In the genomic region with DNA sequence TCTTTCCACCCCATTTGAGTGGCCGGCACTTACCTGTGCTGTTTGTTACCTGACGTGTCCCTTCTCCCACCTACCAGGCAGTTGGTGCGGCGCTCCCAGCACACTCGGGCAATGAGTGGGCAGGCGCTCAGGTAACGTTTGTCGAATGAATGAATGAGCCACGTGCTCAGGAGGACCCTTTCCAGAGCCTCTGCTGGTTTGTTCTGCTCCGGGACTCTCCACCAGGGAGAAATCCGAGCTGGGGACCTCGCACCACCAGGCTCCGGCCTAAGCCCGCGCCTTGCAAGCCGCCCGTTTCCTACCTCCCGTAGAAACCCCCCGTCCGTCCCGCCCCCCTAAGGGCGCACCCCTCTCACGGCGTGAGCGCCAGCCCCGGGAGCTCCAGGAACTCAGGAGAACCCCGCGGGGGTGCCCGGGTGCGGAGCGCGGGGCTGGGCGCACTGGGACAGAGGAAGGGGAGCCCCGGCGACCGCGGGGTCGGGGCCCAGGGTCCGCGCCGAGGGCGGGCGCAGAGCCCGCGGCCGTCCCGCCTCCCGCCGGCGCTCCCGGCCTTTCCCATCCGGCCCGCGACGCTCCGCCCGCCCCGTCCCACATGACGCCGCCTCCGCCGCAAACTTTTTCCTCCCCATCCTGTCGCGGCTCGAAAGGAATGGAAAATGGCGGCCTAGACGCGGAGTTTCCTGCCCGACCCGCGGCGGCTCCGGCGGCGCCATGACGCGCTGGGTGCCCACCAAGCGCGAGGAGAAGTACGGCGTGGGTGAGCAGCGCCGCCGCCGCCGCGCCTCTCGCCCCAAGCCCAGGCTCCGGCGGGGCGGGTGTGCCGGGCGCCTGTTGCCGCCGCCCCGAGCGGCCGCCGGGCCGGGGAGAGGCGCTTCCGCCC, we compare ENCODE assay signal across 2 cellular contexts.
TF ChIP-seq lines count a peak whose summit lies in the region.

Gene DOCK1 (plus strand): TSS at position 622 of the 880 bp plus-strand sequence. CDS start 90 bp downstream, at position 712.

TF ChIP-seq in H1, 55 proteins besides CTCF, POLR2A, EP300 and RAD21 (continues in another document):
- TF ChIP-seq BACH1 (IDR thresholded peaks at IDR 0.05; ENCODE audit: low read length): no peak
- no peak for TF ChIP-seq EGR1 (IDR thresholded peaks at IDR 0.05; ENCODE audit: borderline replicate concordance, low read depth, low read length)
- no peak for TF ChIP-seq CBX5 (IDR thresholded peaks at IDR 0.05; ENCODE audit: low read depth, low read length)
- no peak for TF ChIP-seq RFX5 (IDR thresholded peaks at IDR 0.05; ENCODE audit: borderline replicate concordance, low read depth, low read length)
- TF ChIP-seq JUN (IDR thresholded peaks at IDR 0.05; ENCODE audit: low read depth, low read length): no peak
- TF ChIP-seq TBP (IDR thresholded peaks at IDR 0.05; ENCODE audit: low read depth, low read length): no peak; the same call in 1 of the 2 replicates
- no peak for TF ChIP-seq SUZ12 (IDR thresholded peaks at IDR 0.05; ENCODE audit: low read length)
- peak; percentile 43; the same call in 1 of the 2 replicates for TF ChIP-seq USF2 (IDR thresholded peaks at IDR 0.05; ENCODE audit: low read length)
- TF ChIP-seq MAFK (IDR thresholded peaks at IDR 0.05; ENCODE audit: low read depth, low read length): no peak
- TF ChIP-seq SIRT6 (IDR thresholded peaks at IDR 0.05; ENCODE audit: low read length): no peak
- TF ChIP-seq FOSL1 (IDR thresholded peaks at IDR 0.05; ENCODE audit: insufficient read depth, low read depth, low read length): no peak
- no peak for TF ChIP-seq HDAC6 (IDR thresholded peaks at IDR 0.05; ENCODE audit: low read depth, low read length)
- TF ChIP-seq ZNF274 (IDR thresholded peaks at IDR 0.05; ENCODE audit: borderline replicate concordance, extremely low read depth, low read length): no peak
- TF ChIP-seq GABPA (IDR thresholded peaks at IDR 0.05; ENCODE audit: borderline replicate concordance, insufficient read depth, low read length): no peak
- TF ChIP-seq TAF1 (IDR thresholded peaks at IDR 0.05; ENCODE audit: low read depth, low read length): peak; percentile 61
- peak; percentile 92 for TF ChIP-seq YY1 (IDR thresholded peaks at IDR 0.05; ENCODE audit: low read depth, low read length)
- 0 out of 2 replicates have a peak, but pooled peaks have one; percentile 55 for TF ChIP-seq KDM1A (IDR thresholded peaks at IDR 0.05; ENCODE audit: borderline replicate concordance, low read length)

TF ChIP-seq in HepG2, 621 proteins besides CTCF, POLR2A, EP300 and RAD21 (continues in another document):
- TF ChIP-seq ZNF331 (CRISPR knock-in tag; IDR thresholded peaks at IDR 0.05) (0 out of 2 replicates have a peak, but pooled peaks have one; percentile 6), DR1 (CRISPR knock-in tag; IDR thresholded peaks at IDR 0.05) (0 out of 2 replicates have a peak, but pooled peaks have one; percentile 27), ELF4 (CRISPR knock-in tag; IDR thresholded peaks at IDR 0.05; ENCODE audit: borderline replicate concordance) (no peak), ZNF687 (CRISPR knock-in tag; IDR thresholded peaks at IDR 0.05) (peak; percentile 77), ZNF883 (CRISPR knock-in tag; IDR thresholded peaks at IDR 0.05; ENCODE audit: not compliant biosample characterization) (peak; percentile 34), ZMYM3 (CRISPR knock-in tag; IDR thresholded peaks at IDR 0.05) (peak; percentile 58; the same call in 1 of the 2 replicates), ZMYM4 (CRISPR knock-in tag; IDR thresholded peaks at IDR 0.05) (0 out of 2 replicates have a peak, but pooled peaks have one; percentile 9), CBX5 (CRISPR knock-in tag; IDR thresholded peaks at IDR 0.05; ENCODE audit: borderline replicate concordance) (no peak), ZNF709 (CRISPR knock-in tag; IDR thresholded peaks at IDR 0.05) (0 out of 2 replicates have a peak, but pooled peaks have one; percentile 34), HDAC1 (CRISPR knock-in tag; IDR thresholded peaks at IDR 0.05) (peak; percentile 25; the same call in 1 of the 2 replicates), GABPA (IDR thresholded peaks at IDR 0.05; ENCODE audit: low read depth, low read length) (peak; percentile 29), GABPA (CRISPR knock-in tag; IDR thresholded peaks at IDR 0.05; ENCODE audit: low read depth) (no peak), POLR2AphosphoS5 (IDR thresholded peaks at IDR 0.05; ENCODE audit: low read depth, low read length) (peak; percentile 44; the same call in 1 of the 2 replicates), TFDP1 (CRISPR knock-in tag; IDR thresholded peaks at IDR 0.05; ENCODE audit: borderline replicate concordance) (peak; percentile 28; the same call in 1 of the 2 replicates), ZNF83 (CRISPR knock-in tag; IDR thresholded peaks at IDR 0.05; ENCODE audit: borderline replicate concordance) (no peak), TEAD3 (CRISPR knock-in tag; optimal IDR thresholded peaks at IDR 0.05; ENCODE audit: borderline replicate concordance) (no peak), ARID4A (CRISPR knock-in tag; IDR thresholded peaks at IDR 0.05; ENCODE audit: borderline replicate concordance) (0 out of 2 replicates have a peak, but pooled peaks have one; percentile 18), ZNF232 (CRISPR knock-in tag; IDR thresholded peaks at IDR 0.05; ENCODE audit: borderline replicate concordance) (no peak), ZNF432 (CRISPR knock-in tag; IDR thresholded peaks at IDR 0.05; ENCODE audit: borderline replicate concordance) (no peak), ZNF782 (CRISPR knock-in tag; IDR thresholded peaks at IDR 0.05; ENCODE audit: borderline replicate concordance) (no peak), TBL1XR1 (IDR thresholded peaks at IDR 0.05; ENCODE audit: borderline replicate concordance, low read length, partially characterized antibody) (no peak), ZNF766 (CRISPR knock-in tag; IDR thresholded peaks at IDR 0.05; ENCODE audit: borderline replicate concordance) (0 out of 2 replicates have a peak, but pooled peaks have one; percentile 7), ZNF30 (CRISPR knock-in tag; IDR thresholded peaks at IDR 0.05) (no peak), KLF12 (CRISPR knock-in tag; IDR thresholded peaks at IDR 0.05; ENCODE audit: borderline replicate concordance) (0 out of 2 replicates have a peak, but pooled peaks have one; percentile 5), ZFX (CRISPR knock-in tag; IDR thresholded peaks at IDR 0.05; ENCODE audit: low read depth) (peak; percentile 43; the same call in 1 of the 2 replicates), ZSCAN31 (CRISPR knock-in tag; IDR thresholded peaks at IDR 0.05; ENCODE audit: low read depth) (no peak), SALL1 (CRISPR knock-in tag; IDR thresholded peaks at IDR 0.05) (peak; percentile 22; the same call in 1 of the 2 replicates), TBX2 (CRISPR knock-in tag; IDR thresholded peaks at IDR 0.05; ENCODE audit: borderline replicate concordance) (0 out of 2 replicates have a peak, but pooled peaks have one; percentile 28), ZFP91 (CRISPR knock-in tag; IDR thresholded peaks at IDR 0.05; ENCODE audit: borderline replicate concordance) (peak; percentile 54; the same call in 1 of the 2 replicates), GPBP1L1 (CRISPR knock-in tag; IDR thresholded peaks at IDR 0.05) (no peak), ASH2L (IDR thresholded peaks at IDR 0.05; ENCODE audit: insufficient read length, low read depth, low read length) (peak; percentile 16), YY1 (IDR thresholded peaks at IDR 0.05; ENCODE audit: insufficient read depth, insufficient replicate concordance, low read depth, low read length) (peak; percentile 92), FOXA1 (IDR thresholded peaks at IDR 0.05) (no peak), FOXA1 (CRISPR knock-in tag; IDR thresholded peaks at IDR 0.05) (no peak), ZEB1 (IDR thresholded peaks at IDR 0.05; ENCODE audit: insufficient replicate concordance, low read depth) (no peak)
- TF ChIP-seq, protein P1, sequence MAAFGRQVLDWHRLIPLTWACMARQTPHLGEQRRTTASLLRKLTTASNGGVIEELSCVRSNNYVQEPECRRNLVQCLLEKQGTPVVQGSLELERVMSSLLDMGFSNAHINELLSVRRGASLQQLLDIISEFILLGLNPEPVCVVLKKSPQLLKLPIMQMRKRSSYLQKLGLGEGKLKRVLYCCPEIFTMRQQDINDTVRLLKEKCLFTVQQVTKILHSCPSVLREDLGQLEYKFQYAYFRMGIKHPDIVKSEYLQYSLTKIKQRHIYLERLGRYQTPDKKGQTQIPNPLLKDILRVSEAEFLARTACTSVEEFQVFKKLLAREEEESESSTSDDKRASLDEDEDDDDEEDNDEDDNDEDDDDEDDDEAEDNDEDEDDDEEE (CRISPR knock-in tag; IDR thresholded peaks at IDR 0.05): peak; percentile 64; the same call in 1 of the 2 replicates
